In genomic region chr10:22536620-22537019, GRCh38 we compare ENCODE assay signal across 24 cellular contexts.
"Had no signal": no experiment of that assay in that cellular context is flagged by ENCODE, and none has a peak within 500 bp of the region (broad histone marks: within the 10 kb centered on the region; RNA-seq: fewer than 3 reads in every experiment).

No MANE protein-coding gene starts in this region.

- H3K4me1 ChIP-seq: SJCRH30 had no signal

- H3K9me3 ChIP-seq: MG63, SJCRH30, SK-N-SH had no signal

- H3K9ac ChIP-seq: SK-N-SH had no signal

- DNase-seq: activated CD4-positive, alpha-beta memory T cell treated with anti-CD3 and anti-CD28 coated beads for 36 hours; activated CD4-positive, alpha-beta T cell treated with anti-CD3 and anti-CD28 coated beads, Interleukin-2, amount 10 ng/mL, durations not matched to agents 7 days and 5 days; activated CD4-positive, CD25-positive, alpha-beta regulatory T cell; activated CD8-positive, alpha-beta memory T cell treated with anti-CD3 and anti-CD28 coated beads for 24 hours; activated effector memory CD4-positive, alpha-beta T cell treated with anti-CD3 and anti-CD28 coated beads, Interleukin-2, amount 50 U/mL, for 16 hours; activated naive CD4-positive, alpha-beta T cell treated with Interleukin-2 at 50 U/mL for 16 hours; activated T-cell treated with anti-CD3 and anti-CD28 coated beads, Interleukin-2, amount 50 U/mL, for 4 hours; brain microvascular endothelial cell; MG63; MV-4-11; NCI-H1092 treated with DMSO at 0.1 percent for 48 hours; NCI-H1417 treated with DMSO at 0.1 percent for 48 hours; NCI-H1694; NCI-H2029; NCI-H2107; NCI-H226; NCI-H526; NCI-H82; SJCRH30; SK-N-SH; T-helper 1 cell had no signal

- H3K4me2 ChIP-seq: SK-N-SH had no signal

- H3K9me3 Mint-ChIP-seq: activated CD4-positive, alpha-beta T cell treated with anti-CD3 and anti-CD28 coated beads, Interleukin-2, amount 10 ng/mL, durations not matched to agents 7 days and 5 days; activated T-cell treated with anti-CD3 and anti-CD28 coated beads, Interleukin-2, amount 50 U/mL, for 4 hours had no signal

- H3K27ac Mint-ChIP-seq: activated CD4-positive, alpha-beta memory T cell treated with anti-CD3 and anti-CD28 coated beads for 36 hours; activated CD4-positive, alpha-beta T cell treated with anti-CD3 and anti-CD28 coated beads, Interleukin-2, amount 10 ng/mL, durations not matched to agents 7 days and 5 days; activated naive CD8-positive, alpha-beta T cell had no signal

- H3K36me3 ChIP-seq: brain microvascular endothelial cell, MG63, SJCRH30 had no signal

- H3K4me3 ChIP-seq: MG63, SJCRH30 had no signal

- H3K27me3 ChIP-seq: brain microvascular endothelial cell, MG63, SJCRH30 had no signal

- ATAC-seq: activated T-cell treated with anti-CD3 and anti-CD28 coated beads, Interleukin-2, amount 50 U/mL, for 4 hours; Right ventricle myocardium inferior had no signal

- H3K27ac ChIP-seq: brain microvascular endothelial cell, SJCRH30, VCaP had no signal
